17 cellular contexts compared by ENCODE assay signal in genomic region chr5:116371935-116372334, GRCh38.
DNase-seq lines count a peak whose midpoint lies in the region; TF ChIP-seq lines count a peak whose summit lies in the region.
"Had no signal": no experiment of that assay in that cellular context is flagged by ENCODE, and none has a peak within 500 bp of the region (broad histone marks: within the 10 kb centered on the region; RNA-seq: fewer than 3 reads in every experiment).

No MANE protein-coding gene starts in this region.

- no peak overlapping the region for H2AFZ ChIP-seq in smooth muscle cell (ENCODE audit: low read depth)

- DNase-seq in HCEC 1CT (peak; percentile 13), NCI-H146 (lab: John Stamatoyannopoulos, UW) (peak; percentile 19), endothelial cell (ENCODE audit: low spot score) (no peak), smooth muscle cell (lab: John Stamatoyannopoulos, UW; ENCODE audit: unreplicated experiment) (no peak), iPS-NIHi11 (ENCODE audit: low spot score) (no peak), Caco-2 (no peak)
- DNase-seq: activated CD4-positive, alpha-beta T cell treated with anti-CD3 and anti-CD28 coated beads for 4 hours; activated naive CD8-positive, alpha-beta T cell treated with anti-CD3 and anti-CD28 coated beads, Interleukin-2, amount 10 ng/mL, durations not matched to agents 7 days and 5 days; CD4-positive, alpha-beta T cell; central memory CD4-positive, alpha-beta T cell; kidney; Peyer's patch; stimulated activated CD8-positive, alpha-beta memory T cell treated with anti-CD3 and anti-CD28 coated beads, Interleukin-4, amount 100 ng/mL, for 48 hours; thyroid gland had no signal

- H3K9me3 ChIP-seq in smooth muscle cell (replicated peaks; ENCODE audit: low read depth) (no peaks in the 10 kb centered on the region), Caco-2 (peaks cover 5% of the 10 kb centered on the region; the same call in 1 of the 2 replicates)
- H3K9me3 ChIP-seq: Peyer's patch, thyroid gland had no signal

- H3K4me1 Mint-ChIP-seq in endothelial cell (ENCODE audit: unreplicated experiment): peaks cover 73% of the 10 kb centered on the region
- peaks cover 38% of the 10 kb centered on the region for H3K4me1 Mint-ChIP-seq in nephron
- peaks cover 10% of the 10 kb centered on the region for H3K4me1 Mint-ChIP-seq in Caco-2 (ENCODE audit: low read depth, unreplicated experiment)

- H3F3A ChIP-seq in smooth muscle cell (ENCODE audit: low read depth): no peaks in the 10 kb centered on the region

- no TSS peak for BruUV-seq in Caco-2 (replicated peaks; lab: Mats Ljungman, UMichigan)

- H3K4me3 Mint-ChIP-seq in endothelial cell (ENCODE audit: unreplicated experiment) (peak overlapping the region; percentile 45), nephron (no peak overlapping the region), Caco-2 (ENCODE audit: unreplicated experiment) (no peak overlapping the region)
- H3K4me3 Mint-ChIP-seq: activated naive CD8-positive, alpha-beta T cell treated with anti-CD3 and anti-CD28 coated beads, Interleukin-2, amount 10 ng/mL, durations not matched to agents 7 days and 5 days; CD4-positive, alpha-beta T cell; T-helper 1 cell treated with Interleukin-12 subunit alpha and Interleukin-12 subunit beta and Interleukin-4 antibody, amounts not matched to agents 30 μg/mL and 1 μg/mL, for 36 hours had no signal

- no peak overlapping the region for H3K27ac ChIP-seq in smooth muscle cell (ENCODE audit: low read depth)
- H3K27ac ChIP-seq: Peyer's patch had no signal

- POLR2A ChIA-PET in Caco-2 (lab: Charles Lee): no interaction called here

- H3K27me3 ChIP-seq in smooth muscle cell (ENCODE audit: low read depth) (no peaks in the 10 kb centered on the region), Caco-2 (replicated peaks; ENCODE audit: control insufficient read depth, insufficient read depth, low read length) (no peaks in the 10 kb centered on the region)
- H3K27me3 ChIP-seq: Peyer's patch, thyroid gland had no signal

- H3K79me2 ChIP-seq in smooth muscle cell (ENCODE audit: low read depth): no peaks in the 10 kb centered on the region

- H3K4me2 ChIP-seq in smooth muscle cell: no peak overlapping the region

- no peak overlapping the region for H3K4me3 ChIP-seq in smooth muscle cell
- H3K4me3 ChIP-seq in Caco-2 (ENCODE audit: low read depth, low read length): no peak overlapping the region
- H3K4me3 ChIP-seq: Peyer's patch, thyroid gland had no signal

- no peak for TF ChIP-seq CTCF in endothelial cell (IDR thresholded peaks at IDR 0.05; ENCODE audit: unreplicated experiment)
- no peak for TF ChIP-seq CTCF in nephron (IDR thresholded peaks at IDR 0.05; ENCODE audit: unreplicated experiment in 3 of 3)
- no peak for TF ChIP-seq CTCF in smooth muscle cell (IDR thresholded peaks at IDR 0.05; ENCODE audit: borderline replicate concordance, insufficient read depth, poor library complexity, severe bottlenecking)
- no peak for TF ChIP-seq CTCF in Caco-2 (IDR thresholded peaks at IDR 0.05; ENCODE audit: insufficient read depth in 1 of 2, low read depth in 1 of 2, low read length in 1 of 2, severe bottlenecking in 1 of 2, unreplicated experiment in 1 of 2)

- CTCF ChIA-PET in Caco-2 (lab: Charles Lee): no interaction called here

- no peaks in the 10 kb centered on the region for H3K36me3 ChIP-seq in smooth muscle cell (ENCODE audit: low read depth)
- no peaks in the 10 kb centered on the region for H3K36me3 ChIP-seq in Caco-2 (ENCODE audit: control insufficient read depth, insufficient read depth, low read length)
- H3K36me3 ChIP-seq: Peyer's patch, thyroid gland had no signal

- no peaks in the 10 kb centered on the region for H4K20me1 ChIP-seq in smooth muscle cell (ENCODE audit: low read depth)

- H3K27ac Mint-ChIP-seq in endothelial cell (ENCODE audit: unreplicated experiment) (peak overlapping the region; percentile 91), nephron (peak overlapping the region; percentile 21 to 72 (median 72)), Caco-2 (ENCODE audit: unreplicated experiment) (no peak overlapping the region)
- H3K27ac Mint-ChIP-seq: activated naive CD8-positive, alpha-beta T cell treated with anti-CD3 and anti-CD28 coated beads, Interleukin-2, amount 10 ng/mL, durations not matched to agents 7 days and 5 days; CD4-positive, alpha-beta T cell; T-helper 1 cell treated with Interleukin-12 subunit alpha and Interleukin-12 subunit beta and Interleukin-4 antibody, amounts not matched to agents 30 μg/mL and 1 μg/mL, for 36 hours had no signal

- H3K9ac ChIP-seq in smooth muscle cell (ENCODE audit: low read depth): no peak overlapping the region

- H3K36me3 Mint-ChIP-seq in endothelial cell (ENCODE audit: low read depth, unreplicated experiment) (no peaks in the 10 kb centered on the region), nephron (ENCODE audit: low read depth) (no peaks in the 10 kb centered on the region), Caco-2 (ENCODE audit: insufficient read depth, unreplicated experiment) (no peaks in the 10 kb centered on the region)
- H3K36me3 Mint-ChIP-seq: activated naive CD8-positive, alpha-beta T cell treated with anti-CD3 and anti-CD28 coated beads, Interleukin-2, amount 10 ng/mL, durations not matched to agents 7 days and 5 days had no signal

- H3K4me1 ChIP-seq in smooth muscle cell (ENCODE audit: low read depth) (no peaks in the 10 kb centered on the region), Caco-2 (peaks cover 7% of the 10 kb centered on the region)
- H3K4me1 ChIP-seq: Peyer's patch had no signal

- H3K9me3 Mint-ChIP-seq in endothelial cell (ENCODE audit: unreplicated experiment): no peaks in the 10 kb centered on the region
- H3K9me3 Mint-ChIP-seq in nephron: no peaks in the 10 kb centered on the region
- H3K9me3 Mint-ChIP-seq in Caco-2 (ENCODE audit: unreplicated experiment): no peaks in the 10 kb centered on the region
- H3K9me3 Mint-ChIP-seq: activated naive CD8-positive, alpha-beta T cell treated with anti-CD3 and anti-CD28 coated beads, Interleukin-2, amount 10 ng/mL, durations not matched to agents 7 days and 5 days; CD4-positive, alpha-beta T cell; T-helper 1 cell treated with Interleukin-12 subunit alpha and Interleukin-12 subunit beta and Interleukin-4 antibody, amounts not matched to agents 30 μg/mL and 1 μg/mL, for 36 hours had no signal

- intact Hi-C loops in Caco-2 (cut with micrococcal nuclease; ENCODE audit: unreplicated experiment): no loop called here

- H3K27me3 Mint-ChIP-seq in endothelial cell (ENCODE audit: unreplicated experiment) (peaks cover 2% of the 10 kb centered on the region), nephron (ENCODE audit: low read depth) (peaks cover 4% of the 10 kb centered on the region), Caco-2 (ENCODE audit: insufficient read depth, unreplicated experiment) (no peaks in the 10 kb centered on the region)
- H3K27me3 Mint-ChIP-seq: activated naive CD8-positive, alpha-beta T cell treated with anti-CD3 and anti-CD28 coated beads, Interleukin-2, amount 10 ng/mL, durations not matched to agents 7 days and 5 days; CD4-positive, alpha-beta T cell; progenitor cell of endocrine pancreas had no signal

Comparison
In these comparisons a context has a peak if more than half of its experiments do, and no peak if none do; other contexts are left out.
1. DNase-seq: peak in HCEC 1CT (single experiment) and NCI-H146 (single experiment); none in endothelial cell (single experiment), smooth muscle cell (single experiment), iPS-NIHi11 (single experiment) and Caco-2 (0 of 2).